ENCODE assay signal across 10 cellular contexts in genomic region chr10:56633876-56634452, GRCh38.
DNase-seq lines count a peak whose midpoint lies in the region; ATAC-seq and TF ChIP-seq lines count a peak whose summit lies in the region.
"Had no signal": no experiment of that assay in that cellular context is flagged by ENCODE, and none has a peak within 500 bp of the region (broad histone marks: within the 10 kb centered on the region; RNA-seq: fewer than 3 reads in every experiment).

No MANE protein-coding gene starts in this region.

- no peaks in the 10 kb centered on the region for H3K36me3 ChIP-seq in OCI-LY3 (replicated peaks; ENCODE audit: low read depth, low read length)
- H3K36me3 ChIP-seq in transverse colon: no peaks in the 10 kb centered on the region
- H3K36me3 ChIP-seq: right lobe of liver had no signal

- no peaks in the 10 kb centered on the region for H4K20me1 ChIP-seq in OCI-LY3 (ENCODE audit: insufficient read depth, low read length)

- 0 out of 2 replicates have a peak overlapping the region, but pooled peaks have one; percentile 46 for H2AFZ ChIP-seq in OCI-LY3 (ENCODE audit: low read depth, low read length)

- TF ChIP-seq CTCF in OCI-LY3 (IDR thresholded peaks at IDR 0.05; ENCODE audit: low read depth, low read length) (no peak), transverse colon (IDR thresholded peaks at IDR 0.05) (no peak)

- TF ChIP-seq EP300 in transverse colon (IDR thresholded peaks at IDR 0.05; ENCODE audit: low read depth): no peak

- TF ChIP-seq POLR2A in transverse colon (IDR thresholded peaks at IDR 0.05): no peak

- H3K4me3 ChIP-seq in OCI-LY3 (ENCODE audit: low read length) (peak overlapping the region; percentile 21; the same call in 1 of the 2 replicates), transverse colon (no peak overlapping the region)
- H3K4me3 ChIP-seq: right lobe of liver had no signal

- H3K4me1 ChIP-seq in OCI-LY3 (ENCODE audit: low read length): peaks cover 31% of the 10 kb centered on the region
- H3K4me1 ChIP-seq in transverse colon: no peaks in the 10 kb centered on the region
- H3K4me1 ChIP-seq: right lobe of liver had no signal

- WGBS in transverse colon (ENCODE audit: low coverage in 1 of 2), 2 donors: 55 to 68% methylated on average over 1 of the region's 1 CpG

- intact Hi-C loops in transverse colon (cut with DNase I; ENCODE audit: low total_unique reads): no loop called here

- peak; percentile 98 for ATAC-seq in GM18861 (IDR thresholded peaks at IDR 0.05; ENCODE audit: unreplicated experiment)
- ATAC-seq in GM21737 (IDR thresholded peaks at IDR 0.05; ENCODE audit: unreplicated experiment): peak; percentile 99
- peak; percentile 98 for ATAC-seq in HG03439 (IDR thresholded peaks at IDR 0.05; ENCODE audit: unreplicated experiment)
- no peak for ATAC-seq in activated CD4-positive, CD25-positive, alpha-beta regulatory T cell treated with anti-CD3 and anti-CD28 coated beads, Interleukin-2, amount 50 U/mL, for 24 hours
- ATAC-seq: right lobe of liver had no signal

- no peaks in the 10 kb centered on the region for H3K27me3 ChIP-seq in OCI-LY3 (ENCODE audit: low read depth, low read length)
- H3K27me3 ChIP-seq in transverse colon: no peaks in the 10 kb centered on the region
- H3K27me3 ChIP-seq: right lobe of liver had no signal

- no peaks in the 10 kb centered on the region for H3K9me3 ChIP-seq in OCI-LY3 (ENCODE audit: insufficient read depth, low read length)
- no peaks in the 10 kb centered on the region for H3K9me3 ChIP-seq in transverse colon
- H3K9me3 ChIP-seq: right lobe of liver had no signal

- H3K4me2 ChIP-seq in OCI-LY3 (ENCODE audit: low read length): peak overlapping the region; percentile 53

- DNase-seq in Kasumi-1 (lab: John Stamatoyannopoulos, UW) (no peak), transverse colon (no peak), NCI-H226 (no peak)
- DNase-seq: EL, right lobe of liver had no signal

- H3K27ac ChIP-seq in OCI-LY3 (ENCODE audit: low read length) (peak overlapping the region; percentile 72), transverse colon (no peak overlapping the region)
- H3K27ac ChIP-seq: right lobe of liver had no signal

- H3K9ac ChIP-seq in OCI-LY3 (ENCODE audit: low read length): no peak overlapping the region

- no peaks in the 10 kb centered on the region for H3K79me2 ChIP-seq in OCI-LY3 (ENCODE audit: low read length)

- in situ Hi-C loops in transverse colon (cut with MboI; ENCODE audit: low pct_ligation_motif_present in 1 of 4, low pct_unique_long_range_greater_than_20kb in 1 of 4, low sequenced_read_pairs in 3 of 4): no loop called here

Comparison
In these comparisons a context has a peak if more than half of its experiments do, and no peak if none do; other contexts are left out.
1. ATAC-seq: peak in GM18861 (single experiment), GM21737 (single experiment) and HG03439 (single experiment); none in activated CD4-positive, CD25-positive, alpha-beta regulatory T cell treated with anti-CD3 and anti-CD28 coated beads, Interleukin-2, amount 50 U/mL, for 24 hours (0 of 2).